12 cellular contexts compared by ENCODE assay signal in genomic region chr11:7637447-7638157, GRCh38. TPM values are rescaled to one million over a fixed set of nuclear protein-coding genes. Genes with fewer than 3 reads are reported as not detected.
A peak's percentile ranks its signal among the peaks of the same experiment; 100 is the strongest.
DNase-seq lines count a peak whose midpoint lies in the region; ATAC-seq and TF ChIP-seq lines count a peak whose summit lies in the region.
"Had no signal": no experiment of that assay in that cellular context is flagged by ENCODE, and none has a peak within 500 bp of the region (broad histone marks: within the 10 kb centered on the region; RNA-seq: fewer than 3 reads in every experiment).

No MANE protein-coding gene starts in this region.

- ATAC-seq in PC-3: no peak
- no peak for ATAC-seq in GM19467 (IDR thresholded peaks at IDR 0.05; ENCODE audit: unreplicated experiment)
- no peak for ATAC-seq in GM21576 (IDR thresholded peaks at IDR 0.05; ENCODE audit: unreplicated experiment)
- no peak for ATAC-seq in HG02610 (IDR thresholded peaks at IDR 0.05; ENCODE audit: unreplicated experiment)

- intact Hi-C loops in PC-3 (cut with micrococcal nuclease): no loop called here
- intact Hi-C loops in esophagus muscularis mucosa (cut with DNase I): no loop called here

- no peak for TF ChIP-seq CTCF in PC-3 (conservative IDR thresholded peaks at IDR 0.05; ENCODE audit: low read depth, low read length)
- no peak for TF ChIP-seq CTCF in esophagus muscularis mucosa (IDR thresholded peaks at IDR 0.05)
- no peak for TF ChIP-seq CTCF in osteoblast (IDR thresholded peaks at IDR 0.05; ENCODE audit: extremely low read depth, low read depth, low read length)

- DNase-seq in PC-3: peak; percentile 20
- DNase-seq in esophagus muscularis mucosa (ENCODE audit: extremely low spot score): no peak
- peak; percentile 90 for DNase-seq in osteoblast (ENCODE audit: insufficient read length, low spot score, missing footprints)
- no peak for DNase-seq in RPMI8226
- DNase-seq: activated T-cell treated with anti-CD3 and anti-CD28 coated beads for 4 hours, NCI-H774, T-helper 2 cell had no signal

- H3K79me2 ChIP-seq in ACC112 (ENCODE audit: control insufficient read depth, insufficient read depth, low read length, unreplicated experiment): no peaks in the 10 kb centered on the region
- H3K79me2 ChIP-seq in PC-3 (ENCODE audit: low read length): no peaks in the 10 kb centered on the region
- H3K79me2 ChIP-seq in osteoblast (ENCODE audit: insufficient read depth, low read length): no peaks in the 10 kb centered on the region

- H3F3A ChIP-seq in PC-3 (ENCODE audit: low read length, unreplicated experiment): no peaks in the 10 kb centered on the region

- H3K4me1 ChIP-seq in ACC112 (ENCODE audit: control insufficient read depth, insufficient read depth, low read length, unreplicated experiment) (peaks cover 5% of the 10 kb centered on the region), PC-3 (ENCODE audit: insufficient read depth, low read length) (0 out of 2 replicates have a peak, but pooled peaks cover 2% of the 10 kb centered on the region), esophagus muscularis mucosa (peaks cover 0 to 18% (median 5%) of the 10 kb centered on the region in 4 donors), osteoblast (ENCODE audit: insufficient read depth, low read length) (peaks cover 3% of the 10 kb centered on the region)
- H3K4me1 ChIP-seq: BLaER1 had no signal

- WGBS in esophagus muscularis mucosa: 70% methylated on average over 7 of the region's 7 CpGs

- BruUV-seq in PC-3 (replicated peaks; lab: Mats Ljungman, UMichigan): no TSS peak

- CTCF ChIA-PET in PC-3 (lab: Charles Lee): no interaction called here

- peak overlapping the region; percentile 9 for H3K27ac ChIP-seq in ACC112 (ENCODE audit: low read depth, low read length)
- H3K27ac ChIP-seq in PC-3 (ENCODE audit: low read length): no peak overlapping the region
- peak overlapping the region; percentile 55 to 73 (median 62) for H3K27ac ChIP-seq in esophagus muscularis mucosa (replicated peaks in 1 of 4)
- peak overlapping the region; percentile 12 for H3K27ac ChIP-seq in osteoblast (ENCODE audit: low read depth, low read length)
- H3K27ac ChIP-seq: BLaER1 had no signal

- no peak overlapping the region for H3K4me2 ChIP-seq in PC-3 (ENCODE audit: low read length)
- no peak overlapping the region for H3K4me2 ChIP-seq in osteoblast (ENCODE audit: insufficient read depth, low read length)
- H3K4me2 ChIP-seq: BLaER1 had no signal

- no peaks in the 10 kb centered on the region for H3K9me3 ChIP-seq in PC-3 (ENCODE audit: low read length)
- no peaks in the 10 kb centered on the region for H3K9me3 ChIP-seq in esophagus muscularis mucosa
- no peaks in the 10 kb centered on the region for H3K9me3 ChIP-seq in osteoblast (ENCODE audit: low read depth, low read length)
- H3K9me3 ChIP-seq: BLaER1 had no signal

- H3K36me3 ChIP-seq in ACC112 (ENCODE audit: insufficient read depth, low read length) (no peaks in the 10 kb centered on the region), PC-3 (ENCODE audit: low read depth, low read length) (no peaks in the 10 kb centered on the region), esophagus muscularis mucosa (peaks cover 4 to 85% (median 35%) of the 10 kb centered on the region in 4 donors), osteoblast (ENCODE audit: insufficient read depth, low read length) (peaks cover 3% of the 10 kb centered on the region)

- no peak overlapping the region for H3K9ac ChIP-seq in PC-3 (ENCODE audit: low read length)
- H3K9ac ChIP-seq: BLaER1 had no signal

- H4K20me1 ChIP-seq in PC-3 (ENCODE audit: low read length) (no peaks in the 10 kb centered on the region), osteoblast (ENCODE audit: insufficient read depth, low read length) (no peaks in the 10 kb centered on the region)
- H4K20me1 ChIP-seq: BLaER1 had no signal

- H2AFZ ChIP-seq in ACC112 (ENCODE audit: low read length, unreplicated experiment) (no peak overlapping the region), PC-3 (ENCODE audit: low read length) (no peak overlapping the region), osteoblast (ENCODE audit: low read length) (peak overlapping the region; percentile 54)

- H3K27me3 ChIP-seq in ACC112 (ENCODE audit: insufficient read depth, low read length) (no peaks in the 10 kb centered on the region), PC-3 (ENCODE audit: low read length) (peaks cover 13% of the 10 kb centered on the region; the same call in 1 of the 2 replicates), esophagus muscularis mucosa (no peaks in the 10 kb centered on the region), osteoblast (ENCODE audit: insufficient read depth, low read length) (no peaks in the 10 kb centered on the region)
- H3K27me3 ChIP-seq: BLaER1 had no signal

- no peak overlapping the region for H3K4me3 ChIP-seq in ACC112 (ENCODE audit: low read depth, low read length)
- no peak overlapping the region for H3K4me3 ChIP-seq in PC-3 (ENCODE audit: low read length)
- H3K4me3 ChIP-seq in esophagus muscularis mucosa: no peak overlapping the region
- H3K4me3 ChIP-seq in osteoblast (ENCODE audit: insufficient read depth, low read length): no peak overlapping the region
- H3K4me3 ChIP-seq: BLaER1 had no signal

- no peak for TF ChIP-seq EP300 in esophagus muscularis mucosa (IDR thresholded peaks at IDR 0.05)

- H3K9me2 ChIP-seq in PC-3 (replicated peaks; ENCODE audit: low read length): no peaks in the 10 kb centered on the region

- TF ChIP-seq POLR2A in esophagus muscularis mucosa (IDR thresholded peaks at IDR 0.05; ENCODE audit: low read depth): no peak

- POLR2A ChIA-PET in PC-3 (lab: Charles Lee; ENCODE audit: unreplicated experiment): no interaction called here

RNA-seq across cellular contexts. Expression of gene CYB5R2, which starts 35.7 kb away (rescaled TPM):
- total RNA-seq in PC-3 (2014; rRNA removed) (2.9 and 5.4 TPM in 2 replicates), esophagus muscularis mucosa (1 to 10 TPM; 2.2 to 4.2 (median 2.6) TPM), osteoblast (9.1 and 14.8 TPM in 2 replicates)

Comparison
In these comparisons a context has a peak if more than half of its experiments do, and no peak if none do; other contexts are left out.
1. DNase-seq: peak in PC-3 (single experiment) and osteoblast (single experiment); none in esophagus muscularis mucosa (single experiment) and RPMI8226 (single experiment).